ENCODE assay signal across 9 cellular contexts in genomic region chr18:49400398-49401072, GRCh38. TPM values are rescaled to one million over a fixed set of nuclear protein-coding genes. Genes with fewer than 3 reads are reported as not detected.
DNase-seq lines count a peak whose midpoint lies in the region; ATAC-seq, FAIRE-seq and TF ChIP-seq lines count a peak whose summit lies in the region.
"Had no signal": no experiment of that assay in that cellular context is flagged by ENCODE, and none has a peak within 500 bp of the region (broad histone marks: within the 10 kb centered on the region; RNA-seq: fewer than 3 reads in every experiment).

No MANE protein-coding gene starts in this region.

- CTCF ChIA-PET in endothelial cell of umbilical vein (lab: Charles Lee) = interaction anchor here (0.9 to 1.0 kb wide), 3 partner anchors 8 to 91 kb away, joined by 3 to 4 read pairs (median 3); no protein-coding TSS in a partner anchor

- H3K9me1 ChIP-seq in endothelial cell of umbilical vein (replicated peaks; ENCODE audit: control insufficient read depth, extremely low read depth, insufficient read depth, low read length) = no peaks in the 10 kb centered on the region

- H2AFZ ChIP-seq in endothelial cell of umbilical vein (ENCODE audit: low read depth, low read length) = no peak overlapping the region

- peaks cover 10% of the 10 kb centered on the region for H3K4me1 ChIP-seq in endothelial cell of umbilical vein (ENCODE audit: control insufficient read depth, extremely low read depth, insufficient read depth, low read length)

- no peak for FAIRE-seq in endothelial cell of umbilical vein (lab: Jason Lieb, UNC)
- no peak for FAIRE-seq in GM12892 (lab: Jason Lieb, UNC)
- no peak for FAIRE-seq in D721Med (lab: Jason Lieb, UNC)

- H3K9ac ChIP-seq in endothelial cell of umbilical vein (replicated peaks; ENCODE audit: extremely low read depth, insufficient read depth, low read length) = no peak overlapping the region

- POLR2A ChIA-PET in endothelial cell of umbilical vein (lab: Charles Lee) = interaction anchor here (0.5 kb wide), 1 partner anchor 76 kb away, joined by 5 read pairs; no protein-coding TSS in a partner anchor

- no peaks in the 10 kb centered on the region for H4K20me1 ChIP-seq in endothelial cell of umbilical vein (replicated peaks; ENCODE audit: control insufficient read depth, extremely low read depth, insufficient read depth, low read length)

- TF ChIP-seq CTCF in endothelial cell of umbilical vein (IDR thresholded peaks at IDR 0.05; ENCODE audit: extremely low read depth in 1 of 2, insufficient read depth in 1 of 2, low read depth in 1 of 2, low read length in 2 of 2) (no peak), D721Med (IDR thresholded peaks at IDR 0.05; ENCODE audit: insufficient read depth, missing control alignments) (no peak)

- no peaks in the 10 kb centered on the region for H3K79me2 ChIP-seq in endothelial cell of umbilical vein (ENCODE audit: control insufficient read depth, insufficient read depth, low read length)

- DNase-seq in endothelial cell of umbilical vein (ENCODE audit: low read depth, low spot score) (peak; percentile 31), renal cortical epithelial cell (ENCODE audit: low read depth) (peak; percentile 93), GM12892 (ENCODE audit: insufficient read length) (no peak), NCI-H1105 treated with DMSO at 0.1 percent for 48 hours (lab: John Stamatoyannopoulos, UW) (no peak), D721Med (ENCODE audit: insufficient read length, low spot score) (no peak)
- DNase-seq: RPMI8226 had no signal

- H3K27me3 ChIP-seq in endothelial cell of umbilical vein (ENCODE audit: control insufficient read depth in 2 of 2, insufficient read depth in 2 of 2, low read length in 2 of 2) = no peaks in the 10 kb centered on the region

- no TSS peak for BruUV-seq in endothelial cell of umbilical vein (replicated peaks; lab: Mats Ljungman, UMichigan)

- ATAC-seq in GM19324 (IDR thresholded peaks at IDR 0.05; ENCODE audit: low FRiP score, unreplicated experiment) (peak; percentile 45), HG03139 (IDR thresholded peaks at IDR 0.05; ENCODE audit: unreplicated experiment) (peak; percentile 55), HG03280 (IDR thresholded peaks at IDR 0.05; ENCODE audit: unreplicated experiment) (no peak)

- TF ChIP-seq POLR2A in endothelial cell of umbilical vein (IDR thresholded peaks at IDR 0.05; ENCODE audit: low read depth, low read length) (no peak), GM12892 (IDR thresholded peaks at IDR 0.05; ENCODE audit: low read depth, low read length) (no peak)

- no peaks in the 10 kb centered on the region for H3K36me3 ChIP-seq in endothelial cell of umbilical vein (ENCODE audit: control insufficient read depth in 2 of 2, extremely low read depth in 1 of 2, insufficient read depth in 2 of 2, low read length in 2 of 2)

- H3K4me3 ChIP-seq in endothelial cell of umbilical vein (replicated peaks in 1 of 3; ENCODE audit: insufficient read depth in 1 of 3, low read depth in 1 of 3, low read length in 3 of 3) = no peak overlapping the region

- intact Hi-C loops in endothelial cell of umbilical vein (cut with micrococcal nuclease) = no loop called here

- no peak overlapping the region for H3K27ac ChIP-seq in endothelial cell of umbilical vein (ENCODE audit: insufficient read depth, low read depth, low read length)

- H3K9me3 ChIP-seq in endothelial cell of umbilical vein (replicated peaks; ENCODE audit: control insufficient read depth, insufficient read depth, low read length) = no peaks in the 10 kb centered on the region

- H3K4me2 ChIP-seq in endothelial cell of umbilical vein (ENCODE audit: insufficient read depth, low read length) = no peak overlapping the region

- dilution Hi-C loops in endothelial cell of umbilical vein (cut with MboI; ENCODE audit: extremely low pct_ligation_motif_present, low sequenced_read_pairs) = no loop called here

TF ChIP-seq in endothelial cell of umbilical vein, 7 proteins besides CTCF, POLR2A, EP300 and RAD21:
- TF ChIP-seq FOS (IDR thresholded peaks at IDR 0.05; ENCODE audit: borderline replicate concordance, insufficient read depth, low read length) (no peak), JUN (IDR thresholded peaks at IDR 0.05; ENCODE audit: borderline replicate concordance, insufficient read depth, insufficient read length, low read depth) (no peak), POLR2AphosphoS5 (IDR thresholded peaks at IDR 0.05; ENCODE audit: insufficient read depth, low read depth, low read length) (no peak), GATA2 (IDR thresholded peaks at IDR 0.05; ENCODE audit: insufficient read depth, insufficient read length, low read depth, low read length) (no peak), MYC (IDR thresholded peaks at IDR 0.05; ENCODE audit: low read depth, low read length) (no peak), EZH2 (IDR thresholded peaks at IDR 0.05; ENCODE audit: borderline replicate concordance, low read depth, low read length, severe bottlenecking) (no peak)
- TF ChIP-seq, protein P1, sequence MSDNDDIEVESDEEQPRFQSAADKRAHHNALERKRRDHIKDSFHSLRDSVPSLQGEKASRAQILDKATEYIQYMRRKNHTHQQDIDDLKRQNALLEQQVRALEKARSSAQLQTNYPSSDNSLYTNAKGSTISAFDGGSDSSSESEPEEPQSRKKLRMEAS (IDR thresholded peaks at IDR 0.05; ENCODE audit: insufficient read depth, insufficient read length) = no peak

RNA-seq across cellular contexts. Expression of gene DYM, which starts 59.9 kb away (rescaled TPM):
- total RNA-seq in endothelial cell of umbilical vein = 53.2 and 57.4 TPM in 2 replicates
- 21.9 and 26.4 TPM in 2 replicates for polyA plus RNA-seq in endothelial cell of umbilical vein
- polyA plus RNA-seq in endothelial cell of umbilical vein (2011; cell fraction: cytosol; rRNA removed) = 20.6 and 27.6 TPM in 2 replicates
- 20.8 and 22.8 TPM in 2 replicates for polyA plus RNA-seq in endothelial cell of umbilical vein (2011; cell fraction: nucleus; rRNA removed)
- polyA plus RNA-seq in endothelial cell of umbilical vein (2012) = 29.9 and 40.9 TPM in 2 replicates
- 124 TPM in 2 replicates for polyA minus RNA-seq in endothelial cell of umbilical vein
- 56.4 TPM for polyA minus RNA-seq in endothelial cell of umbilical vein (2011; cell fraction: cytosol; rRNA and poly(A)+ RNA removed)
- 211 and 218 TPM in 2 replicates for polyA minus RNA-seq in endothelial cell of umbilical vein (2011; cell fraction: nucleus; rRNA and poly(A)+ RNA removed)
- 28.2 and 30.6 TPM in 2 replicates for total RNA-seq in renal cortical epithelial cell
- 46.6 TPM for polyA plus RNA-seq in GM12892 (2012; ENCODE audit: missing spikeins)

Comparison
In these comparisons a context has a peak if more than half of its experiments do, and no peak if none do; other contexts are left out.
1. DNase-seq: peak in endothelial cell of umbilical vein (single experiment) and renal cortical epithelial cell (single experiment); none in GM12892 (single experiment), NCI-H1105 treated with DMSO at 0.1 percent for 48 hours (single experiment) and D721Med (single experiment).